ENCODE assay signal across 36 cellular contexts in the genomic region with DNA sequence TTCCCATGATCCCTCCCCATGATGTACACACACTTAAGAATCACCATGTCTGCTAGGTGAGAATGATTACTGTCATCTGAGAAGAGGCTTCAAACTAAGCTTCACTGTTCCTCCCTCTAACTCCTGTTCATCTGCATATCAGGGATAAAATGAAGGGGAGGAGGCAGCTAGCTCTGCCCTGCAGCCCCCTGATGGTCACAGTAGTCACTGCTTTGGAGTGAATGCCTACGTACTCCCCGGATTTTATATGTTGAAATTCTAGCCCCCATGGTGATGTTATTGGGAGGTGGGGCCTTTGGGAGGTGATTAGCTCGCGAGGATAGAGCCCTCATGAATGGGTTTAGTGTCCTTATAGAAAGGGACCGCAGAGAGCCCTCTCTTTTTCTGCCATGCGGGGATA.
DNase-seq lines count a peak whose midpoint lies in the region; ATAC-seq, FAIRE-seq and TF ChIP-seq lines count a peak whose summit lies in the region.
"Had no signal": no experiment of that assay in that cellular context is flagged by ENCODE, and none has a peak within 500 bp of the region (broad histone marks: within the 10 kb centered on the region; RNA-seq: fewer than 3 reads in every experiment).

No MANE protein-coding gene starts in this region.

- TF ChIP-seq POLR2A in HepG2 (IDR thresholded peaks at IDR 0.05; ENCODE audit: insufficient read depth in 1 of 2, low read depth in 2 of 2, low read length in 2 of 2): no peak
- TF ChIP-seq POLR2A in right lobe of liver (IDR thresholded peaks at IDR 0.05): no peak

- CTCF ChIA-PET in HepG2 (lab: Yijun Ruan, JAX; ENCODE audit: low intra/inter-chr PET ratio, low total read pairs): no interaction called here
- CTCF ChIA-PET in WTC11 (lab: Charles Lee): interaction anchor here (0.6 to 1.2 kb wide), 7 partner anchors 9 to 267 kb away, joined by 3 to 8 read pairs (median 3); no protein-coding TSS in a partner anchor

- H3K4me1 Mint-ChIP-seq in WTC11: peaks cover 15% of the 10 kb centered on the region
- H3K4me1 Mint-ChIP-seq: activated naive CD4-positive, alpha-beta T cell treated with anti-CD3 and anti-CD28 coated beads, Interleukin-2, amount 50 U/mL, for 24 hours; CD4-positive, CD25-positive, alpha-beta regulatory T cell; immature natural killer cell had no signal

- H3K27ac ChIP-seq in HepG2 (ENCODE audit: extremely low read length, insufficient read depth, low read length) (no peak overlapping the region), right lobe of liver (no peak overlapping the region), osteoblast (ENCODE audit: low read depth, low read length) (no peak overlapping the region), pancreas (no peak overlapping the region)
- H3K27ac ChIP-seq: dorsolateral prefrontal cortex, heart right ventricle, ovary, Peyer's patch, upper lobe of left lung, VCaP had no signal

- 34% methylated on average over 6 of the region's 6 CpGs for WGBS in HepG2 (ENCODE audit: low lambda C conversion rate)
- no CpG with 5 or more reads among the region's 6 CpGs for WGBS in right lobe of liver (ENCODE audit: insufficient coverage, low coverage, low lambda C conversion rate, missing lambda C conversion rate)
- WGBS in pancreas, 2 donors: 76% methylated on average over 6 of the region's 6 CpGs

- ATAC-seq in HepG2 (peak; percentile 40; the same call in 1 of the 3 replicates), right lobe of liver (no peak), WTC11 (peak; percentile 98), GM18517 (IDR thresholded peaks at IDR 0.05; ENCODE audit: unreplicated experiment) (no peak), pancreas (no peak)
- ATAC-seq: heart right ventricle; left colon; natural killer cell treated with Interleukin-12 subunit alpha and Interleukin-12 subunit beta and Interleukin-15 and Interleukin-18, amount 100 ng/mL, for 72 hours had no signal

- H3K9me3 Mint-ChIP-seq in WTC11: no peaks in the 10 kb centered on the region
- H3K9me3 Mint-ChIP-seq: activated naive CD4-positive, alpha-beta T cell treated with anti-CD3 and anti-CD28 coated beads, Interleukin-2, amount 50 U/mL, for 24 hours; brain had no signal

- no peak overlapping the region for H3K9ac ChIP-seq in HepG2 (ENCODE audit: insufficient read depth, low read depth, low read length)

- H3K36me3 ChIP-seq in HepG2 (replicated peaks in 1 of 2; ENCODE audit: control insufficient read depth in 1 of 2, insufficient read depth in 2 of 2, low read length in 2 of 2): no peaks in the 10 kb centered on the region
- no peaks in the 10 kb centered on the region for H3K36me3 ChIP-seq in right lobe of liver
- H3K36me3 ChIP-seq in osteoblast (ENCODE audit: insufficient read depth, low read length): no peaks in the 10 kb centered on the region
- H3K36me3 ChIP-seq in pancreas: no peaks in the 10 kb centered on the region
- H3K36me3 ChIP-seq: heart right ventricle, ovary, Peyer's patch, upper lobe of left lung had no signal

- FAIRE-seq in HepG2 (lab: Jason Lieb, UNC) (no peak), pancreas (lab: Jason Lieb, UNC) (no peak)
- FAIRE-seq: small intestine had no signal

- TF ChIP-seq RAD21 in HepG2 (CRISPR knock-in tag; IDR thresholded peaks at IDR 0.05): no peak

- H3K27me3 ChIP-seq in HepG2 (ENCODE audit: control insufficient read depth in 1 of 2, insufficient read depth in 2 of 2, low read length in 2 of 2) (no peaks in the 10 kb centered on the region), right lobe of liver (no peaks in the 10 kb centered on the region), osteoblast (ENCODE audit: insufficient read depth, low read length) (peaks cover 2% of the 10 kb centered on the region), pancreas (no peaks in the 10 kb centered on the region)
- H3K27me3 ChIP-seq: heart right ventricle, ovary, Peyer's patch, upper lobe of left lung had no signal

- no peaks in the 10 kb centered on the region for H3K36me3 Mint-ChIP-seq in WTC11
- H3K36me3 Mint-ChIP-seq: activated naive CD4-positive, alpha-beta T cell treated with anti-CD3 and anti-CD28 coated beads, Interleukin-2, amount 50 U/mL, for 24 hours; brain; CD4-positive, CD25-positive, alpha-beta regulatory T cell; immature natural killer cell; natural killer cell treated with Interleukin-12 subunit alpha and Interleukin-12 subunit beta and Interleukin-15 and Interleukin-18, amount 100 ng/mL, for 72 hours had no signal

- H3K27me3 Mint-ChIP-seq in WTC11 (ENCODE audit: low read depth): peaks cover 39% of the 10 kb centered on the region
- H3K27me3 Mint-ChIP-seq: activated naive CD4-positive, alpha-beta T cell treated with anti-CD3 and anti-CD28 coated beads, Interleukin-2, amount 50 U/mL, for 24 hours; CD4-positive, CD25-positive, alpha-beta regulatory T cell; natural killer cell treated with Interleukin-12 subunit alpha and Interleukin-12 subunit beta and Interleukin-15 and Interleukin-18, amount 100 ng/mL, for 72 hours had no signal

- no peak overlapping the region for H3K27ac Mint-ChIP-seq in WTC11
- H3K27ac Mint-ChIP-seq: activated naive CD4-positive, alpha-beta T cell treated with anti-CD3 and anti-CD28 coated beads, Interleukin-2, amount 50 U/mL, for 24 hours; CD4-positive, CD25-positive, alpha-beta regulatory T cell; immature natural killer cell; natural killer cell treated with Interleukin-12 subunit alpha and Interleukin-12 subunit beta and Interleukin-15 and Interleukin-18, amount 100 ng/mL, for 72 hours had no signal

- no peaks in the 10 kb centered on the region for H4K20me1 ChIP-seq in HepG2 (ENCODE audit: insufficient read depth, low read length)
- H4K20me1 ChIP-seq in osteoblast (ENCODE audit: insufficient read depth, low read length): no peaks in the 10 kb centered on the region

- in situ Hi-C loops in HepG2 (cut with HindIII; ENCODE audit: extremely low pct_ligation_motif_present, low pct_unique_long_range_greater_than_20kb): no loop called here

- intact Hi-C loops in HepG2 (cut with micrococcal nuclease; ENCODE audit: unreplicated experiment) (no loop called here), right lobe of liver (cut with DNase I) (no loop called here), pancreas (cut with DNase I) (no loop called here)

- H2AFZ ChIP-seq in HepG2 (ENCODE audit: low read length): no peak overlapping the region
- H2AFZ ChIP-seq in osteoblast (ENCODE audit: low read length): no peak overlapping the region

- no peaks in the 10 kb centered on the region for H3K79me2 ChIP-seq in HepG2 (ENCODE audit: insufficient read depth, low read length)
- H3K79me2 ChIP-seq in osteoblast (ENCODE audit: insufficient read depth, low read length): no peaks in the 10 kb centered on the region

- H3K9me3 ChIP-seq in HepG2 (ENCODE audit: low read length): no peaks in the 10 kb centered on the region
- no peaks in the 10 kb centered on the region for H3K9me3 ChIP-seq in right lobe of liver
- no peaks in the 10 kb centered on the region for H3K9me3 ChIP-seq in osteoblast (ENCODE audit: low read depth, low read length)
- H3K9me3 ChIP-seq in pancreas: no peaks in the 10 kb centered on the region
- H3K9me3 ChIP-seq: heart right ventricle, ovary, Peyer's patch, upper lobe of left lung had no signal

- TF ChIP-seq EP300 in HepG2 (IDR thresholded peaks at IDR 0.05; ENCODE audit: low read depth in 2 of 2, low read length in 2 of 2) (no peak), HepG2 (CRISPR knock-in tag; IDR thresholded peaks at IDR 0.05; ENCODE audit: borderline replicate concordance) (no peak)

- H3K4me3 ChIP-seq in HepG2 (replicated peaks in 1 of 3; ENCODE audit: insufficient read depth in 1 of 3, low read depth in 2 of 3, low read length in 3 of 3) (no peak overlapping the region), right lobe of liver (no peak overlapping the region), osteoblast (ENCODE audit: insufficient read depth, low read length) (no peak overlapping the region), pancreas (no peak overlapping the region)
- H3K4me3 ChIP-seq: dorsolateral prefrontal cortex, heart right ventricle, ovary, Peyer's patch, upper lobe of left lung had no signal

- no TSS peak for BruUV-seq in HepG2 (replicated peaks; lab: Mats Ljungman, UMichigan)

- no peak overlapping the region for H3K4me3 Mint-ChIP-seq in WTC11
- H3K4me3 Mint-ChIP-seq: activated naive CD4-positive, alpha-beta T cell treated with anti-CD3 and anti-CD28 coated beads, Interleukin-2, amount 50 U/mL, for 24 hours; brain; CD4-positive, CD25-positive, alpha-beta regulatory T cell; immature natural killer cell; natural killer cell treated with Interleukin-12 subunit alpha and Interleukin-12 subunit beta and Interleukin-15 and Interleukin-18, amount 100 ng/mL, for 72 hours had no signal

- DNase-seq in HepG2 (ENCODE audit: low spot score) (no peak), right lobe of liver (no peak), WTC11 (ENCODE audit: low spot score) (peak; percentile 45), iPS-NIHi7 (ENCODE audit: extremely low spot score) (peak; percentile 67), osteoblast (ENCODE audit: insufficient read length, low spot score, missing footprints) (no peak), pancreas (no peak), HT-29 (ENCODE audit: low spot score) (no peak)
- DNase-seq: activated CD4-positive, alpha-beta T cell treated with anti-CD3 and anti-CD28 coated beads for 48 hours; activated CD8-positive, alpha-beta memory T cell treated with anti-CD3 and anti-CD28 coated beads for 24 hours; amniotic stem cell; Calu3; CD4-positive, CD25-positive, alpha-beta regulatory T cell; cerebellar nuclear complex; dorsolateral prefrontal cortex; foreskin melanocyte; HCEC 1CT; heart right ventricle; immature natural killer cell; left colon; mammary epithelial cell; NCI-H1092 treated with DMSO at 0.1 percent for 48 hours; NCI-H187; NCI-H2227 treated with DMSO at 0.1 percent for 48 hours; NCI-H526 treated with DMSO at 0.1 percent for 48 hours; ovary; Peyer's patch; retina; SHP77; small intestine; stimulated activated naive CD4-positive, alpha-beta T cell; upper lobe of left lung had no signal

- H3K4me2 ChIP-seq in HepG2 (ENCODE audit: low read depth, low read length) (no peak overlapping the region), osteoblast (ENCODE audit: insufficient read depth, low read length) (no peak overlapping the region)

- POLR2A ChIA-PET in HepG2 (lab: Yijun Ruan, JAX): no interaction called here
- POLR2A ChIA-PET in WTC11 (lab: Charles Lee): no interaction called here

- 0 out of 2 replicates have a peak, but pooled peaks cover 4% of the 10 kb centered on the region for H3K4me1 ChIP-seq in HepG2 (ENCODE audit: insufficient read depth, low read length)
- H3K4me1 ChIP-seq in right lobe of liver: peaks cover 0 to 6% (median 0%) of the 10 kb centered on the region in 4 donors
- H3K4me1 ChIP-seq in osteoblast (ENCODE audit: insufficient read depth, low read length): peaks cover 11% of the 10 kb centered on the region
- H3K4me1 ChIP-seq in pancreas: no peaks in the 10 kb centered on the region
- H3K4me1 ChIP-seq: Peyer's patch had no signal

- TF ChIP-seq CTCF in HepG2 (CRISPR knock-in tag; IDR thresholded peaks at IDR 0.05) (no peak), right lobe of liver (IDR thresholded peaks at IDR 0.05) (no peak), WTC11 (IDR thresholded peaks at IDR 0.05) (no peak), osteoblast (IDR thresholded peaks at IDR 0.05; ENCODE audit: extremely low read depth, low read depth, low read length) (no peak), pancreas (IDR thresholded peaks at IDR 0.05) (no peak)

TF ChIP-seq in HepG2, 621 proteins besides CTCF, POLR2A, EP300 and RAD21 (continues in another document):
- TF ChIP-seq SNAI1 (CRISPR knock-in tag; IDR thresholded peaks at IDR 0.05; ENCODE audit: borderline replicate concordance): no peak

Comparison
In these comparisons a context has a peak if more than half of its experiments do, and no peak if none do; other contexts are left out.
1. ATAC-seq: peak in HepG2 (single experiment) and WTC11 (single experiment); none in right lobe of liver (0 of 4), GM18517 (single experiment) and pancreas (0 of 4).
2. DNase-seq: peak in WTC11 (single experiment) and iPS-NIHi7 (single experiment); none in HepG2 (single experiment), right lobe of liver (0 of 3), osteoblast (single experiment), pancreas (0 of 6) and HT-29 (single experiment).